Comparison of ENCODE assay signal across 8 cellular contexts in the genomic region with DNA sequence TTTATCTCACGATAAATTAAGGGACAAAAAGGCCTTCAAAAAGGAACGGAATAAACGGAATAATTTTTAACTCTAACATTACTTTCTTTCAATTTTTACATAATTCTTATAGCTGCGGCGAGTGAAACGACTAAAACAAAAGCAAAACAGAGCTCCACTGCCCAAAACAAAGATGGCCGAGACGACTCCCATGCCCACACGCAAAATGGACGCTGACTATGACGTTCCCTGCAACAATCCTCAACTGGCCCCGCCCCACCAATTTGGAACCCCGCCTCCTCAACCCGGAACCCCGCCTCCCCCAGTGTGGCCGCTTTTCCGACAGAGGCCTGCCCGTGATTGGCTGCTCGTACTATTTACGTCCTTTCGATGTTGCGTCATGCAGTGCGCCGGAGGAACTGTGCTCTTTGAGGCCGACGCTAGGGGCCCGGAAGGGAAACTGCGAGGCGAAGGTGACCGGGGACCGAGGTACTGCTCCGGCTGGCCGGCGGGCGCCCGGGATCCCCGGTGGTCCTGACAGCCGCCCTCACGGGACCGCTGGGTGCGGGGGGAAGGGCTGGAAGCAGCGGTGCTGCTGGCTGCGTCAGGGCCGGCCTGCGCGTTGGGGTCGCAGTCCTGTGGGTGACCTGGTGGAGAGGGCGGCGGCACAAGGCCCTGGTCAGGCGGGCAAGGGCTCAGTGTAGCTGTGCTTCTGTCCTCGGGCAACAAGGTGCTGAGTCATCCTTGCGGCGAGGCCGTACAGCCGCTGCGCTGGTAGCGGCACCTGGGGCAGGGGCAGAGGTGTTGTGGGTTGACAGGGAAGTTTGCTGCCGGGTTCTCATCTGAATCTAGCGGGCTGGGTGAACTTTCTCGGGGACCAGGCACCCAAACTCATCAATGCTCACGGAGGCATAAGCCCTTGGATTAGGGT. TPM values are rescaled to one million over a fixed set of nuclear protein-coding genes. Genes with fewer than 3 reads are reported as not detected.
DNase-seq lines count a peak whose midpoint lies in the region; ATAC-seq and TF ChIP-seq lines count a peak whose summit lies in the region.

A gene with protein sequence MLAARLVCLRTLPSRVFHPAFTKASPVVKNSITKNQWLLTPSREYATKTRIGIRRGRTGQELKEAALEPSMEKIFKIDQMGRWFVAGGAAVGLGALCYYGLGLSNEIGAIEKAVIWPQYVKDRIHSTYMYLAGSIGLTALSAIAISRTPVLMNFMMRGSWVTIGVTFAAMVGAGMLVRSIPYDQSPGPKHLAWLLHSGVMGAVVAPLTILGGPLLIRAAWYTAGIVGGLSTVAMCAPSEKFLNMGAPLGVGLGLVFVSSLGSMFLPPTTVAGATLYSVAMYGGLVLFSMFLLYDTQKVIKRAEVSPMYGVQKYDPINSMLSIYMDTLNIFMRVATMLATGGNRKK (plus strand): TSS at position 384 of the 910 bp plus-strand sequence. CDS start 1,992 bp downstream, outside the sequence.

- ATAC-seq in HG02571 (IDR thresholded peaks at IDR 0.05; ENCODE audit: unreplicated experiment) = peak; percentile 99
- ATAC-seq in SK-N-SH treated with all-trans-retinoic acid at 6 μM for 48 hours = peak; percentile 98
- peak; percentile 94 for ATAC-seq in activated naive CD4-positive, alpha-beta T cell treated with anti-CD3 and anti-CD28 coated beads, Interleukin-2, amount 50 U/mL, for 72 hours
- peak; percentile 99 for ATAC-seq in omental fat pad (ENCODE audit: low FRiP score)
- ATAC-seq in thoracic aorta (ENCODE audit: insufficient number of reproducible peaks, low FRiP score, low read depth) = peak; percentile 98

- H3K27ac Mint-ChIP-seq in activated naive CD4-positive, alpha-beta T cell treated with anti-CD3 and anti-CD28 coated beads, Interleukin-2, amount 50 U/mL, for 72 hours = peak within 1 kb of the TSS; percentile 95 to 98

- peak in 2 of 3 donors; percentile 2 to 39 for TF ChIP-seq CTCF in omental fat pad (IDR thresholded peaks at IDR 0.05)
- TF ChIP-seq CTCF in thoracic aorta (IDR thresholded peaks at IDR 0.05) = peak; percentile 49

- H3K4me1 ChIP-seq in thoracic aorta (ENCODE audit: control insufficient read depth in 1 of 2, low read depth in 2 of 2) = peaks cover 14 to 17% of the 10 kb centered on the region in 2 donors

- DNase-seq in NCI-H1048 (lab: John Stamatoyannopoulos, UW) (peak; percentile 92), glomerular endothelial cell (ENCODE audit: extremely low read depth, low read depth, low spot score) (peak; percentile 94), omental fat pad (ENCODE audit: low spot score) (peak; percentile 97), thoracic aorta (ENCODE audit: low spot score) (peak; percentile 98)
- DNase-seq in activated naive CD4-positive, alpha-beta T cell treated with anti-CD3 and anti-CD28 coated beads, Interleukin-2, amount 50 U/mL, for 72 hours (ENCODE audit: low spot score in 2 of 2) = peak; percentile 99

- peak within 1 kb of the TSS; percentile 91 for H3K4me3 ChIP-seq in GM08714 (ENCODE audit: low read length)
- H3K4me3 ChIP-seq in thoracic aorta = peak within 1 kb of the TSS; percentile 89

- no peaks in the 10 kb centered on the region for H3K27me3 ChIP-seq in thoracic aorta (replicated peaks; ENCODE audit: insufficient read depth)

- no peaks in the 10 kb centered on the region for H3K9me3 Mint-ChIP-seq in activated naive CD4-positive, alpha-beta T cell treated with anti-CD3 and anti-CD28 coated beads, Interleukin-2, amount 50 U/mL, for 72 hours

- no peaks in the 10 kb centered on the region for H3K9me3 ChIP-seq in thoracic aorta

- H3K27ac ChIP-seq in thoracic aorta = peak within 1 kb of the TSS; percentile 87 to 92

- H3K36me3 ChIP-seq in thoracic aorta = peaks cover 18% of the 10 kb centered on the region

- H3K36me3 Mint-ChIP-seq in activated naive CD4-positive, alpha-beta T cell treated with anti-CD3 and anti-CD28 coated beads, Interleukin-2, amount 50 U/mL, for 72 hours = peaks cover 16 to 20% of the 10 kb centered on the region in 2 donors

TF ChIP-seq in SK-N-SH treated with all-trans-retinoic acid at 6 μM for 48 hours, 23 proteins besides CTCF, POLR2A, EP300 and RAD21:
- TF ChIP-seq ZNF565 (CRISPR knock-in tag; conservative IDR thresholded peaks at IDR 0.05; ENCODE audit: low read depth) = no peak
- TF ChIP-seq CSDC2 (CRISPR knock-in tag; IDR thresholded peaks at IDR 0.05) = no peak
- no peak for TF ChIP-seq PPARA (CRISPR knock-in tag; IDR thresholded peaks at IDR 0.05; ENCODE audit: borderline replicate concordance)
- no peak for TF ChIP-seq TCF4 (CRISPR knock-in tag; IDR thresholded peaks at IDR 0.05; ENCODE audit: borderline replicate concordance)
- TF ChIP-seq ZNF70 (CRISPR knock-in tag; IDR thresholded peaks at IDR 0.05) = no peak
- TF ChIP-seq BACH2 (CRISPR knock-in tag; IDR thresholded peaks at IDR 0.05; ENCODE audit: borderline replicate concordance) = no peak
- TF ChIP-seq ZNF8 (CRISPR knock-in tag; IDR thresholded peaks at IDR 0.05) = no peak
- TF ChIP-seq, protein P1, sequence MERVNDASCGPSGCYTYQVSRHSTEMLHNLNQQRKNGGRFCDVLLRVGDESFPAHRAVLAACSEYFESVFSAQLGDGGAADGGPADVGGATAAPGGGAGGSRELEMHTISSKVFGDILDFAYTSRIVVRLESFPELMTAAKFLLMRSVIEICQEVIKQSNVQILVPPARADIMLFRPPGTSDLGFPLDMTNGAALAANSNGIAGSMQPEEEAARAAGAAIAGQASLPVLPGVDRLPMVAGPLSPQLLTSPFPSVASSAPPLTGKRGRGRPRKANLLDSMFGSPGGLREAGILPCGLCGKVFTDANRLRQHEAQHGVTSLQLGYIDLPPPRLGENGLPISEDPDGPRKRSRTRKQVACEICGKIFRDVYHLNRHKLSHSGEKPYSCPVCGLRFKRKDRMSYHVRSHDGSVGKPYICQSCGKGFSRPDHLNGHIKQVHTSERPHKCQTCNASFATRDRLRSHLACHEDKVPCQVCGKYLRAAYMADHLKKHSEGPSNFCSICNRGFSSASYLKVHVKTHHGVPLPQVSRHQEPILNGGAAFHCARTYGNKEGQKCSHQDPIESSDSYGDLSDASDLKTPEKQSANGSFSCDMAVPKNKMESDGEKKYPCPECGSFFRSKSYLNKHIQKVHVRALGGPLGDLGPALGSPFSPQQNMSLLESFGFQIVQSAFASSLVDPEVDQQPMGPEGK (CRISPR knock-in tag; IDR thresholded peaks at IDR 0.05; ENCODE audit: borderline replicate concordance) = no peak
- TF ChIP-seq, protein P2, sequence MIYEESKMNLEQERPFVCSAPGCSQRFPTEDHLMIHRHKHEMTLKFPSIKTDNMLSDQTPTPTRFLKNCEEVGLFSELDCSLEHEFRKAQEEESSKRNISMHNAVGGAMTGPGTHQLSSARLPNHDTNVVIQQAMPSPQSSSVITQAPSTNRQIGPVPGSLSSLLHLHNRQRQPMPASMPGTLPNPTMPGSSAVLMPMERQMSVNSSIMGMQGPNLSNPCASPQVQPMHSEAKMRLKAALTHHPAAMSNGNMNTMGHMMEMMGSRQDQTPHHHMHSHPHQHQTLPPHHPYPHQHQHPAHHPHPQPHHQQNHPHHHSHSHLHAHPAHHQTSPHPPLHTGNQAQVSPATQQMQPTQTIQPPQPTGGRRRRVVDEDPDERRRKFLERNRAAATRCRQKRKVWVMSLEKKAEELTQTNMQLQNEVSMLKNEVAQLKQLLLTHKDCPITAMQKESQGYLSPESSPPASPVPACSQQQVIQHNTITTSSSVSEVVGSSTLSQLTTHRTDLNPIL (CRISPR knock-in tag; IDR thresholded peaks at IDR 0.05; ENCODE audit: low read depth) = no peak
- no peak for TF ChIP-seq OSR1 (CRISPR knock-in tag; IDR thresholded peaks at IDR 0.05)
- TF ChIP-seq, protein P3, sequence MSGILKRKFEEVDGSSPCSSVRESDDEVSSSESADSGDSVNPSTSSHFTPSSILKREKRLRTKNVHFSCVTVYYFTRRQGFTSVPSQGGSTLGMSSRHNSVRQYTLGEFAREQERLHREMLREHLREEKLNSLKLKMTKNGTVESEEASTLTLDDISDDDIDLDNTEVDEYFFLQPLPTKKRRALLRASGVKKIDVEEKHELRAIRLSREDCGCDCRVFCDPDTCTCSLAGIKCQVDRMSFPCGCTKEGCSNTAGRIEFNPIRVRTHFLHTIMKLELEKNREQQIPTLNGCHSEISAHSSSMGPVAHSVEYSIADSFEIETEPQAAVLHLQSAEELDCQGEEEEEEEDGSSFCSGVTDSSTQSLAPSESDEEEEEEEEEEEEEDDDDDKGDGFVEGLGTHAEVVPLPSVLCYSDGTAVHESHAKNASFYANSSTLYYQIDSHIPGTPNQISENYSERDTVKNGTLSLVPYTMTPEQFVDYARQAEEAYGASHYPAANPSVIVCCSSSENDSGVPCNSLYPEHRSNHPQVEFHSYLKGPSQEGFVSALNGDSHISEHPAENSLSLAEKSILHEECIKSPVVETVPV (CRISPR knock-in tag; IDR thresholded peaks at IDR 0.05) = no peak
- TF ChIP-seq ZFP30 (CRISPR knock-in tag; IDR thresholded peaks at IDR 0.05) = no peak
TF ChIP-seq in SK-N-SH treated with all-trans-retinoic acid at 6 μM for 48 hours: peak in this region for 0.

RNA-seq across cellular contexts. Expression of the gene that starts here (rescaled TPM):
- total RNA-seq in activated naive CD4-positive, alpha-beta T cell treated with anti-CD3 and anti-CD28 coated beads, Interleukin-2, amount 50 U/mL, for 72 hours = 100 to 1,000 TPM; 169 to 227 TPM
- total RNA-seq in glomerular endothelial cell (111 and 140 TPM in 2 replicates), omental fat pad (100 to 1,000 TPM; 110 to 165 (median 149) TPM), thoracic aorta (100 to 1,000 TPM; 114 to 116 TPM)

Comparison
In these comparisons a context has a peak if more than half of its experiments do, and no peak if none do; other contexts are left out.
1. Peak in every context shown above with its lines: DNase-seq, ATAC-seq, H3K4me3 ChIP-seq and H3K27ac ChIP-seq.